In the genomic region with DNA sequence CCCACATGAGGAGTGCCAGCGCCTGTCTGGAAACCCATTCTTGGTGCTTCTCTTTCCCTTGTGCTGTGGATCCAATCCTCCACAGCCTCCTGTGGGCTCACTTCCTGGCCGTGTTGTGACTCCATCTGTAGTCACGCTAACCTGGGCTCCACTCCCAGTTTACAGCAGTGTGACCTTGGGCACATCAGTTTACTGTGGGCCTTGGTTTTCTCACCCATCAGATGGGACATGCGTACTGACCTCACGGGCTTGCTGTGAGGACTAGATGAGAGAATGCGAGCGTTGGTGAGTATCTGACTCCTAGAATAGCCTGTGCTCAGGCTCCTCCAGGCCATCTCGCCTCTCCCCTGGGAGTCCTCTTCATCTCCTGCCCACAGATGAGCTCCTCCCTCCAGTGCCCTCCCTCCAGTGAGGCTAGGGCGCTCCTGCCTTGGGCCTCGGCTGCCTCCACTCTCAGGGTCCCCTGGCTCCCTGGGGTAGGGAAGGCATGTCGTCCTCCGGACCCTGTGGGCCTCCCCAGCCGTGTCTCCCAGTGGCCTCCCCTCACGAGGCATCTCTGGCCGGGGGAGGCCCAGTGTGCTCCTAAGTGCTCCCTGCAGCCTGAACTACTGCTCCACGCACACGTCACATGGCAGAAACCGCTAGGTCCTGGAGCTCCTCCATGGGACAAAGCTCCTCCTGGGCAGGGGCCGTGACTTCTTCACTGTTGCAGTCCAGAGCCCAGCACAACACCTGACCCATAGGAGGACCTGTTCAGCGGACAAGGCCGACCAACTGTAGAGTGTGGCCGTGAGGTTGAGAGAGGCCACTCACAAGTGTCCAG, we compare ENCODE assay signal across 11 cellular contexts. TPM values are rescaled to one million over a fixed set of nuclear protein-coding genes. Genes with fewer than 3 reads are reported as not detected.
DNase-seq lines count a peak whose midpoint lies in the region; ATAC-seq and TF ChIP-seq lines count a peak whose summit lies in the region.
"Had no signal": no experiment of that assay in that cellular context is flagged by ENCODE, and none has a peak within 500 bp of the region (broad histone marks: within the 10 kb centered on the region; RNA-seq: fewer than 3 reads in every experiment).

No MANE protein-coding gene starts in this region.

- no peak for ATAC-seq in GM18505 (IDR thresholded peaks at IDR 0.05; ENCODE audit: unreplicated experiment)
- ATAC-seq: HCT116 had no signal

- H3K27me3 ChIP-seq in transverse colon: no peaks in the 10 kb centered on the region
- H3K27me3 ChIP-seq: SJCRH30 had no signal

- H3K4me3 ChIP-seq in transverse colon: no peak overlapping the region
- H3K4me3 ChIP-seq: SJCRH30 had no signal

- H3K9me3 Mint-ChIP-seq in activated naive CD4-positive, alpha-beta T cell treated with anti-CD3 and anti-CD28 coated beads for 36 hours: no peaks in the 10 kb centered on the region
- no peaks in the 10 kb centered on the region for H3K9me3 Mint-ChIP-seq in activated CD4-positive, alpha-beta memory T cell treated with anti-CD3 and anti-CD28 coated beads for 36 hours
- no peaks in the 10 kb centered on the region for H3K9me3 Mint-ChIP-seq in immature natural killer cell

- no peaks in the 10 kb centered on the region for H3K27me3 Mint-ChIP-seq in activated naive CD4-positive, alpha-beta T cell treated with anti-CD3 and anti-CD28 coated beads for 36 hours (ENCODE audit: low read depth)
- H3K27me3 Mint-ChIP-seq in activated CD4-positive, alpha-beta memory T cell treated with anti-CD3 and anti-CD28 coated beads for 36 hours: no peaks in the 10 kb centered on the region
- peaks cover 3 to 4% (median 3%) of the 10 kb centered on the region in 3 donors for H3K27me3 Mint-ChIP-seq in immature natural killer cell (ENCODE audit: low read depth in 3 of 3)

- no peaks in the 10 kb centered on the region for H3K36me3 ChIP-seq in transverse colon
- H3K36me3 ChIP-seq: SJCRH30 had no signal

- WGBS in transverse colon (ENCODE audit: low coverage in 1 of 2), 2 donors: 94 to 100% methylated on average over 1 to 21 of the region's 22 CpGs

- CTCF ChIA-PET in activated naive CD4-positive, alpha-beta T cell treated with anti-CD3 and anti-CD28 coated beads for 36 hours (lab: Charles Lee): interaction anchor here (0.6 to 2.3 kb wide), 6 partner anchors 19 to 143 kb away, joined by 3 to 17 read pairs (median 4); no protein-coding TSS in a partner anchor
- CTCF ChIA-PET in activated CD4-positive, alpha-beta memory T cell treated with anti-CD3 and anti-CD28 coated beads for 36 hours (lab: Charles Lee): interaction anchor here (0.5 to 2.7 kb wide), 7 partner anchors 26 to 303 kb away, joined by 3 to 14 read pairs (median 3); no protein-coding TSS in a partner anchor

- peaks cover 0 to 17% (median 7%) of the 10 kb centered on the region in 4 donors for H3K4me1 ChIP-seq in transverse colon

- DNase-seq in activated naive CD4-positive, alpha-beta T cell treated with anti-CD3 and anti-CD28 coated beads for 36 hours: peak; percentile 49
- no peak for DNase-seq in activated naive CD4-positive, alpha-beta T cell (lab: John Stamatoyannopoulos, UW)
- peak; percentile 49 for DNase-seq in activated CD4-positive, alpha-beta memory T cell treated with anti-CD3 and anti-CD28 coated beads for 36 hours
- peak; percentile 31 to 47 (median 35) for DNase-seq in immature natural killer cell
- no peak for DNase-seq in transverse colon
- DNase-seq in SHP77 treated with DMSO at 0.1 percent for 48 hours (lab: John Stamatoyannopoulos, UW): no peak
- DNase-seq in globus pallidus (ENCODE audit: low spot score): no peak
- DNase-seq: NCI-H446 had no signal

- TF ChIP-seq CTCF in transverse colon (IDR thresholded peaks at IDR 0.05): no peak

- in situ Hi-C loops in transverse colon (cut with MboI; ENCODE audit: low pct_ligation_motif_present in 1 of 4, low pct_unique_long_range_greater_than_20kb in 1 of 4, low sequenced_read_pairs in 3 of 4): no loop called here

- peaks cover 61% of the 10 kb centered on the region for H3K4me1 Mint-ChIP-seq in activated naive CD4-positive, alpha-beta T cell treated with anti-CD3 and anti-CD28 coated beads for 36 hours (ENCODE audit: low read depth)
- peaks cover 61% of the 10 kb centered on the region for H3K4me1 Mint-ChIP-seq in activated CD4-positive, alpha-beta memory T cell treated with anti-CD3 and anti-CD28 coated beads for 36 hours (ENCODE audit: low read depth)
- peaks cover 63 to 69% of the 10 kb centered on the region in 2 donors for H3K4me1 Mint-ChIP-seq in immature natural killer cell

- peak overlapping the region; percentile 90 for H3K27ac Mint-ChIP-seq in activated naive CD4-positive, alpha-beta T cell treated with anti-CD3 and anti-CD28 coated beads for 36 hours
- H3K27ac Mint-ChIP-seq in activated CD4-positive, alpha-beta memory T cell treated with anti-CD3 and anti-CD28 coated beads for 36 hours: peak overlapping the region; percentile 93
- peak overlapping the region; percentile 89 to 99 (median 97) for H3K27ac Mint-ChIP-seq in immature natural killer cell

- POLR2A ChIA-PET in activated CD4-positive, alpha-beta memory T cell treated with anti-CD3 and anti-CD28 coated beads for 36 hours (lab: Charles Lee): interaction anchor here (1.0 to 2.1 kb wide), 4 partner anchors 36 to 125 kb away, joined by 3 to 7 read pairs (median 5); no protein-coding TSS in a partner anchor

- no peak for TF ChIP-seq EP300 in transverse colon (IDR thresholded peaks at IDR 0.05; ENCODE audit: low read depth)

- peak overlapping the region; percentile 45 for H3K4me3 Mint-ChIP-seq in activated naive CD4-positive, alpha-beta T cell treated with anti-CD3 and anti-CD28 coated beads for 36 hours
- peak overlapping the region; percentile 47 for H3K4me3 Mint-ChIP-seq in activated CD4-positive, alpha-beta memory T cell treated with anti-CD3 and anti-CD28 coated beads for 36 hours
- H3K4me3 Mint-ChIP-seq in immature natural killer cell: peak overlapping the region; percentile 76 to 89 (median 81)

- no peaks in the 10 kb centered on the region for H3K9me3 ChIP-seq in transverse colon
- H3K9me3 ChIP-seq: SJCRH30 had no signal

- TF ChIP-seq POLR2A in transverse colon (IDR thresholded peaks at IDR 0.05): no peak
- TF ChIP-seq POLR2A in GM18505 (IDR thresholded peaks at IDR 0.05; ENCODE audit: borderline replicate concordance, extremely low read depth, insufficient read depth, insufficient read length): no peak

- H3K36me3 Mint-ChIP-seq in activated naive CD4-positive, alpha-beta T cell treated with anti-CD3 and anti-CD28 coated beads for 36 hours (ENCODE audit: low read depth): peaks cover 29% of the 10 kb centered on the region
- peaks cover 5% of the 10 kb centered on the region for H3K36me3 Mint-ChIP-seq in activated CD4-positive, alpha-beta memory T cell treated with anti-CD3 and anti-CD28 coated beads for 36 hours
- H3K36me3 Mint-ChIP-seq in immature natural killer cell: peaks cover 0 to 3% (median 0%) of the 10 kb centered on the region in 3 donors

- peak overlapping the region; percentile 39 to 61 (median 56) for H3K27ac ChIP-seq in transverse colon
- H3K27ac ChIP-seq: SJCRH30 had no signal

- intact Hi-C loops in activated naive CD4-positive, alpha-beta T cell treated with anti-CD3 and anti-CD28 coated beads for 36 hours (cut with micrococcal nuclease): no loop called here
- intact Hi-C loops in activated CD4-positive, alpha-beta memory T cell treated with anti-CD3 and anti-CD28 coated beads for 36 hours (cut with micrococcal nuclease): no loop called here
- intact Hi-C loops in transverse colon (cut with DNase I; ENCODE audit: low total_unique reads): no loop called here

RNA-seq across cellular contexts. Expression of gene FOXJ1, which starts 5.2 kb away (rescaled TPM):
- under 1 TPM; 0.60 to 0.84 TPM for total RNA-seq in activated naive CD4-positive, alpha-beta T cell treated with anti-CD3 and anti-CD28 coated beads for 36 hours
- total RNA-seq in activated CD4-positive, alpha-beta memory T cell treated with anti-CD3 and anti-CD28 coated beads for 36 hours: under 1 TPM; 0.22 to 0.29 TPM
- polyA plus RNA-seq in immature natural killer cell: not detected
- 1 to 10 TPM in 2 of 4 donors, under 1 TPM in 1, not detected in 1; 0.82 to 7.4 (median 1.9) TPM for total RNA-seq in transverse colon

RNA-seq across cellular contexts. Expression of gene EXOC7, which starts 42.7 kb away (rescaled TPM):
- total RNA-seq in activated naive CD4-positive, alpha-beta T cell treated with anti-CD3 and anti-CD28 coated beads for 36 hours: 10 to 100 TPM; 43.5 to 46.6 TPM
- 10 to 100 TPM; 63.3 to 66.0 TPM for total RNA-seq in activated CD4-positive, alpha-beta memory T cell treated with anti-CD3 and anti-CD28 coated beads for 36 hours
- polyA plus RNA-seq in immature natural killer cell: 10 to 100 TPM; 37.2 to 78.9 (median 56.9) TPM
- total RNA-seq in transverse colon: 100 to 1,000 TPM in 2 of 4 donors, 10 to 100 TPM in 2; 88.0 to 143 (median 105) TPM

Comparison
In these comparisons a context has a peak if more than half of its experiments do, and no peak if none do; other contexts are left out.
1. DNase-seq: peak in activated naive CD4-positive, alpha-beta T cell treated with anti-CD3 and anti-CD28 coated beads for 36 hours (single experiment), activated CD4-positive, alpha-beta memory T cell treated with anti-CD3 and anti-CD28 coated beads for 36 hours (single experiment) and immature natural killer cell (3 of 3); none in activated naive CD4-positive, alpha-beta T cell (0 of 4), transverse colon (single experiment), SHP77 treated with DMSO at 0.1 percent for 48 hours (single experiment) and globus pallidus (single experiment).
2. Peak in every context shown above with its lines, with median percentiles within 50 percentile points of each other: H3K27ac Mint-ChIP-seq and H3K4me3 Mint-ChIP-seq.